1 cellular context compared by ENCODE assay signal in the genomic region with DNA sequence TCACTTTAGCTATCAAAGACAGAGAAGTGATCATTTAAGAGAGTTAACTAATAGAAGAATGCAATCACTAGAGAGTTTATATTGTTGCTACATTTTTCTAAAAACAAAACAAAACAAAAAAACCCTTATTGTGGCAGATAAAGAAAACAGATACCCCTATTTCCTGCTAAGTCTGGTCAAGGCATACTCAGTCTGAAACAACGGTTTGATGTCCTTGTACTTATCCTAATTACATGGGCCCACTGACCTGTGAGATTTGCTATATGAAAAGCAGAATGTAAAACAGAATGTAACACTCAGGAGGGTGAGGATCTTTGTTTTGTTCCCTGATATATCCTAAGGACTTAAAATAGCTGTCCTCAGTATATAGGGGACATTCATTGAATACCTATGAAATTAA.
TF ChIP-seq lines count a peak whose summit lies in the region.

No MANE protein-coding gene starts in this region.

TF ChIP-seq in IMR-90, 13 proteins besides CTCF, POLR2A, EP300 and RAD21:
- TF ChIP-seq RFX5 (IDR thresholded peaks at IDR 0.05; ENCODE audit: low read depth, low read length) (no peak), FOS (IDR thresholded peaks at IDR 0.05; ENCODE audit: low read depth, low read length) (no peak), MXI1 (IDR thresholded peaks at IDR 0.05; ENCODE audit: borderline replicate concordance, low read depth, low read length) (no peak), RCOR1 (IDR thresholded peaks at IDR 0.05; ENCODE audit: insufficient replicate concordance, low read length) (no peak), CHD1 (IDR thresholded peaks at IDR 0.05; ENCODE audit: low read depth, low read length) (no peak)
- TF ChIP-seq, protein P1, sequence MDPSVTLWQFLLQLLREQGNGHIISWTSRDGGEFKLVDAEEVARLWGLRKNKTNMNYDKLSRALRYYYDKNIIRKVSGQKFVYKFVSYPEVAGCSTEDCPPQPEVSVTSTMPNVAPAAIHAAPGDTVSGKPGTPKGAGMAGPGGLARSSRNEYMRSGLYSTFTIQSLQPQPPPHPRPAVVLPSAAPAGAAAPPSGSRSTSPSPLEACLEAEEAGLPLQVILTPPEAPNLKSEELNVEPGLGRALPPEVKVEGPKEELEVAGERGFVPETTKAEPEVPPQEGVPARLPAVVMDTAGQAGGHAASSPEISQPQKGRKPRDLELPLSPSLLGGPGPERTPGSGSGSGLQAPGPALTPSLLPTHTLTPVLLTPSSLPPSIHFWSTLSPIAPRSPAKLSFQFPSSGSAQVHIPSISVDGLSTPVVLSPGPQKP (IDR thresholded peaks at IDR 0.05; ENCODE audit: borderline replicate concordance, low read depth, low read length): no peak
- TF ChIP-seq, protein P2, sequence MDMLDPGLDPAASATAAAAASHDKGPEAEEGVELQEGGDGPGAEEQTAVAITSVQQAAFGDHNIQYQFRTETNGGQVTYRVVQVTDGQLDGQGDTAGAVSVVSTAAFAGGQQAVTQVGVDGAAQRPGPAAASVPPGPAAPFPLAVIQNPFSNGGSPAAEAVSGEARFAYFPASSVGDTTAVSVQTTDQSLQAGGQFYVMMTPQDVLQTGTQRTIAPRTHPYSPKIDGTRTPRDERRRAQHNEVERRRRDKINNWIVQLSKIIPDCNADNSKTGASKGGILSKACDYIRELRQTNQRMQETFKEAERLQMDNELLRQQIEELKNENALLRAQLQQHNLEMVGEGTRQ (IDR thresholded peaks at IDR 0.05; ENCODE audit: low read depth, low read length): no peak
